Comparison of ENCODE assay signal across 21 cellular contexts in the genomic region with DNA sequence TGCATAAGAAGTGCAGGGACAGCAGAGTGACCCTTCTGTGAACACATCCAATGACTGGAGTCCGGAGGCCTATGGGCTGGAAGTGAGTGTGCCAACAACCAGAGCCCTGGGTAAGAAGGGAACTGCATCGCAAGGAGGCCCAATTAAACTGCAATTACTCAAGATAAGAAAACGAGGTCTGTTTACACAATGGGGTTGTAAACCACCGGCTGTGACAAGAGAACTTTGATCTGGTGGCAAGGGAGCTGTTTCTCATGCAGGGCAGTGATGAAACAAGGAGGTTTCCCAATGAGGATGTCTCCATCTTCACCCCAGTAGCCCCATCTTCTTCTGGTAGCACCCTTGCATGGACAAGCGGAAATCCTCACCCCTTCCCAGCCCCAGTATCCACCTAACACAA. TPM values are rescaled to one million over a fixed set of nuclear protein-coding genes. Genes with fewer than 3 reads are reported as not detected.
A peak's percentile ranks its signal among the peaks of the same experiment; 100 is the strongest.
DNase-seq lines count a peak whose midpoint lies in the region; ATAC-seq and TF ChIP-seq lines count a peak whose summit lies in the region.
"Had no signal": no experiment of that assay in that cellular context is flagged by ENCODE, and none has a peak within 500 bp of the region (broad histone marks: within the 10 kb centered on the region; RNA-seq: fewer than 3 reads in every experiment).

No MANE protein-coding gene starts in this region.

- no peak overlapping the region for H3K4me3 Mint-ChIP-seq in stimulated activated memory B cell treated with anti-CD40 and anti-IgM and Interleukin-4, amounts not matched to agents 10 μg/mL and 1 μg/mL and 100 μg/mL, for 72 hours
- H3K4me3 Mint-ChIP-seq: activated CD4-positive, alpha-beta memory T cell treated with anti-CD3 and anti-CD28 coated beads for 36 hours; activated naive CD8-positive, alpha-beta T cell treated with anti-CD3 and anti-CD28 coated beads, Interleukin-2, amount 50 U/mL, for 24 hours; activated T-cell treated with anti-CD3 and anti-CD28 coated beads, Interleukin-2, amount 50 U/mL, for 72 hours; immature natural killer cell; mesothelial cell of epicardium; type B pancreatic cell had no signal

- TF ChIP-seq CTCF in adrenal gland (IDR thresholded peaks at IDR 0.05): no peak

- no peak for ATAC-seq in stimulated activated memory B cell treated with anti-CD40 and anti-IgM and Interleukin-4, amounts not matched to agents 10 μg/mL and 1 μg/mL and 100 μg/mL, for 72 hours
- ATAC-seq: activated naive CD8-positive, alpha-beta T cell treated with anti-CD3 and anti-CD28 coated beads, Interleukin-2, amount 50 U/mL, for 24 hours; activated T-cell treated with anti-CD3 and anti-CD28 coated beads, Interleukin-2, amount 50 U/mL, for 72 hours; foreskin keratinocyte had no signal

- peak overlapping the region; percentile 41 for H3K27ac Mint-ChIP-seq in stimulated activated memory B cell treated with anti-CD40 and anti-IgM and Interleukin-4, amounts not matched to agents 10 μg/mL and 1 μg/mL and 100 μg/mL, for 72 hours
- H3K27ac Mint-ChIP-seq: activated CD4-positive, alpha-beta memory T cell treated with anti-CD3 and anti-CD28 coated beads for 36 hours; activated naive CD8-positive, alpha-beta T cell treated with anti-CD3 and anti-CD28 coated beads, Interleukin-2, amount 50 U/mL, for 24 hours; activated T-cell treated with anti-CD3 and anti-CD28 coated beads, Interleukin-2, amount 50 U/mL, for 72 hours; immature natural killer cell; mesothelial cell of epicardium; type B pancreatic cell had no signal

- DNase-seq in NCI-H526 (lab: John Stamatoyannopoulos, UW): peak; percentile 31 to 32
- no peak for DNase-seq in NCI-H526 treated with DMSO at 0.1 percent for 48 hours (lab: John Stamatoyannopoulos, UW)
- DNase-seq in NCI-H69 (lab: John Stamatoyannopoulos, UW): peak; percentile 58
- peak; percentile 13 for DNase-seq in iPS-NIHi7 (ENCODE audit: extremely low spot score)
- DNase-seq in NCI-H1105 treated with DMSO at 0.1 percent for 48 hours (lab: John Stamatoyannopoulos, UW): no peak
- no peak for DNase-seq in glomerular visceral epithelial cell (ENCODE audit: extremely low spot score)
- DNase-seq in adrenal gland: no peak
- DNase-seq: 8988T; activated CD4-positive, alpha-beta memory T cell treated with anti-CD3 and anti-CD28 coated beads for 36 hours; activated naive CD8-positive, alpha-beta T cell treated with anti-CD3 and anti-CD28 coated beads, Interleukin-2, amount 50 U/mL, for 24 hours; activated T-cell treated with anti-CD3 and anti-CD28 coated beads, Interleukin-2, amount 50 U/mL, for 72 hours; caudate nucleus; foreskin keratinocyte; HCEC 1CT; immature natural killer cell; NCI-H1092; NK-92 treated with Interleukin-12 subunit alpha and Interleukin-12 subunit beta, amount 100 ng/mL, for 24 hours; SHP77 treated with DMSO at 0.1 percent for 48 hours had no signal

- intact Hi-C loops in adrenal gland (cut with DNase I): no loop called here

- H3K4me1 Mint-ChIP-seq in stimulated activated memory B cell treated with anti-CD40 and anti-IgM and Interleukin-4, amounts not matched to agents 10 μg/mL and 1 μg/mL and 100 μg/mL, for 72 hours: peaks cover 48% of the 10 kb centered on the region
- H3K4me1 Mint-ChIP-seq: immature natural killer cell had no signal

- H3K36me3 ChIP-seq in adrenal gland (replicated peaks in 1 of 2): no peaks in the 10 kb centered on the region

- TF ChIP-seq POLR2A in adrenal gland (IDR thresholded peaks at IDR 0.05): no peak

- H3K27me3 Mint-ChIP-seq in stimulated activated memory B cell treated with anti-CD40 and anti-IgM and Interleukin-4, amounts not matched to agents 10 μg/mL and 1 μg/mL and 100 μg/mL, for 72 hours: no peaks in the 10 kb centered on the region
- H3K27me3 Mint-ChIP-seq: activated CD4-positive, alpha-beta memory T cell treated with anti-CD3 and anti-CD28 coated beads for 36 hours; activated naive CD8-positive, alpha-beta T cell treated with anti-CD3 and anti-CD28 coated beads, Interleukin-2, amount 50 U/mL, for 24 hours had no signal

- no peaks in the 10 kb centered on the region for H3K9me3 Mint-ChIP-seq in stimulated activated memory B cell treated with anti-CD40 and anti-IgM and Interleukin-4, amounts not matched to agents 10 μg/mL and 1 μg/mL and 100 μg/mL, for 72 hours
- H3K9me3 Mint-ChIP-seq: activated CD4-positive, alpha-beta memory T cell treated with anti-CD3 and anti-CD28 coated beads for 36 hours; activated naive CD8-positive, alpha-beta T cell treated with anti-CD3 and anti-CD28 coated beads, Interleukin-2, amount 50 U/mL, for 24 hours; immature natural killer cell; mesothelial cell of epicardium had no signal

- H3K9me3 ChIP-seq in adrenal gland (replicated peaks in 1 of 3): no peaks in the 10 kb centered on the region

- H3K27me3 ChIP-seq in adrenal gland: no peaks in the 10 kb centered on the region

- no peaks in the 10 kb centered on the region for H3K4me1 ChIP-seq in adrenal gland (replicated peaks in 1 of 2)

- no peak overlapping the region for H3K4me3 ChIP-seq in adrenal gland

- H3K36me3 Mint-ChIP-seq in stimulated activated memory B cell treated with anti-CD40 and anti-IgM and Interleukin-4, amounts not matched to agents 10 μg/mL and 1 μg/mL and 100 μg/mL, for 72 hours: no peaks in the 10 kb centered on the region
- H3K36me3 Mint-ChIP-seq: activated CD4-positive, alpha-beta memory T cell treated with anti-CD3 and anti-CD28 coated beads for 36 hours; immature natural killer cell; mesothelial cell of epicardium had no signal

- WGBS in adrenal gland, 4 donors: 48 to 62% (median 52%) methylated on average over 5 of the region's 5 CpGs

- no peak overlapping the region for H3K27ac ChIP-seq in adrenal gland
- H3K27ac ChIP-seq: foreskin keratinocyte had no signal

RNA-seq across cellular contexts. Expression of gene ETS1, which starts 21.5 kb away (rescaled TPM):
- total RNA-seq in adrenal gland: 10 to 100 TPM; 29.9 to 61.7 (median 46.8) TPM
- polyA plus RNA-seq in adrenal gland: 10 to 100 TPM in 2 of 3 donors, 1 to 10 TPM in 1; 9.6 to 34.1 (median 17.9) TPM

Comparison
In these comparisons a context has a peak if more than half of its experiments do, and no peak if none do; other contexts are left out.
1. DNase-seq: peak in NCI-H526 (2 of 2), NCI-H69 (single experiment) and iPS-NIHi7 (single experiment); none in NCI-H526 treated with DMSO at 0.1 percent for 48 hours (single experiment), NCI-H1105 treated with DMSO at 0.1 percent for 48 hours (single experiment), glomerular visceral epithelial cell (single experiment) and adrenal gland (0 of 7).